ENCODE assay signal across 26 cellular contexts in genomic region chr1:108085628-108086027, GRCh38.
"Had no signal": no experiment of that assay in that cellular context is flagged by ENCODE, and none has a peak within 500 bp of the region (broad histone marks: within the 10 kb centered on the region; RNA-seq: fewer than 3 reads in every experiment).

No MANE protein-coding gene starts in this region.

- H3K36me3 ChIP-seq: stomach, suprapubic skin, thoracic aorta, thyroid gland, tibial artery, tibial nerve, transverse colon, upper lobe of left lung, upper lobe of right lung, uterus, vagina had no signal

- H3K27ac ChIP-seq: stomach, suprapubic skin, testis, thoracic aorta, thyroid gland, tibial artery, tibial nerve, transverse colon, upper lobe of left lung, upper lobe of right lung, uterus, vagina had no signal

- DNase-seq: stimulated activated CD4-positive, alpha-beta T cell treated with anti-CD3 and anti-CD28 coated beads, Interleukin-2, amount 100 ng/mL, for 48 hours; stimulated activated CD4-positive, alpha-beta T cell treated with anti-CD3 and anti-CD28 coated beads, Interleukin-4, amount 100 ng/mL, for 1 hour; stimulated activated CD4-positive, alpha-beta T cell treated with anti-CD3 and anti-CD28 coated beads, Interleukin-4, amount 100 ng/mL, for 24 hours; stimulated activated CD4-positive, alpha-beta T cell treated with anti-CD3 and anti-CD28 coated beads, Interleukin-4, amount 100 ng/mL, for 4 hours; stimulated activated CD8-positive, alpha-beta memory T cell treated with anti-CD3 and anti-CD28 coated beads, Interleukin-4, amount 100 ng/mL, for 48 hours; stimulated activated naive B cell treated with anti-CD40 and anti-IgM and Interleukin-4, amounts not matched to agents 10 μg/mL and 1 μg/mL and 100 μg/mL, for 72 hours; stimulated activated naive CD4-positive, alpha-beta T cell; stimulated activated naive CD4-positive, alpha-beta T cell treated with Interleukin-2 at 50 U/mL for 16 hours; stimulated activated naive CD8-positive, alpha-beta T cell treated with anti-CD3 and anti-CD28 coated beads, Interleukin-15, amount 100 ng/mL, for 72 hours; stimulated activated naive CD8-positive, alpha-beta T cell treated with anti-CD3 and anti-CD28 coated beads, Interleukin-15, Interleukin-2, amounts not matched to agents 100 U/mL and 50 U/mL, for 24 hours; stomach; substantia nigra; testis; thyroid gland; tibial artery; transverse colon; upper lobe of left lung; upper lobe of right lung; uterus had no signal

- H3K9me3 ChIP-seq: stomach, suprapubic skin, testis, thoracic aorta, thyroid gland, tibial artery, tibial nerve, transverse colon, upper lobe of left lung, upper lobe of right lung, uterus, vagina had no signal

- H3K4me1 ChIP-seq: stomach, suprapubic skin, testis, thyroid gland, tibial artery, tibial nerve, transverse colon, upper lobe of right lung, uterus, vagina had no signal

- H3K27me3 ChIP-seq: stomach, suprapubic skin, testis, thyroid gland, tibial artery, tibial nerve, transverse colon, upper lobe of left lung, upper lobe of right lung, uterus, vagina had no signal

- FAIRE-seq: urothelium cell line had no signal

- ATAC-seq: stimulated activated effector memory CD8-positive, alpha-beta T cell treated with anti-CD3 and anti-CD28 coated beads, Interleukin-12 subunit alpha, Interleukin-12 subunit beta, amount 100 ng/mL, for 72 hours; stimulated activated memory B cell treated with anti-CD40 and anti-IgM and Interleukin-4, amounts not matched to agents 10 μg/mL and 1 μg/mL and 100 μg/mL, for 72 hours; stimulated activated naive B cell treated with anti-CD40 and anti-IgM and Interleukin-4, amounts not matched to agents 10 μg/mL and 1 μg/mL and 100 μg/mL, for 72 hours; stimulated activated naive CD8-positive, alpha-beta T cell treated with anti-CD3 and anti-CD28 coated beads, Interleukin-15, amount 100 ng/mL, for 72 hours; stimulated activated naive CD8-positive, alpha-beta T cell treated with anti-CD3 and anti-CD28 coated beads, Interleukin-15, Interleukin-2, amounts not matched to agents 100 U/mL and 50 U/mL, for 24 hours; upper lobe of right lung had no signal

- H3K4me3 ChIP-seq: stomach, suprapubic skin, testis, thoracic aorta, thyroid gland, tibial artery, tibial nerve, transverse colon, upper lobe of left lung, upper lobe of right lung, uterus, vagina had no signal
